8 cellular contexts compared by ENCODE assay signal in genomic region chr14:37594238-37594915, GRCh38. TPM values are rescaled to one million over a fixed set of nuclear protein-coding genes. Genes with fewer than 3 reads are reported as not detected.
DNase-seq lines count a peak whose midpoint lies in the region; ATAC-seq and TF ChIP-seq lines count a peak whose summit lies in the region.

No MANE protein-coding gene starts in this region.

- H3K9me3 Mint-ChIP-seq in stimulated activated memory B cell treated with anti-CD40 and anti-IgM and Interleukin-4, amounts not matched to agents 10 μg/mL and 1 μg/mL and 100 μg/mL, for 72 hours: no peaks in the 10 kb centered on the region

- TF ChIP-seq POLR2A in HCT116 (IDR thresholded peaks at IDR 0.05; ENCODE audit: borderline replicate concordance, extremely low read depth, insufficient read depth, insufficient read length): no peak

- no peaks in the 10 kb centered on the region for H3K79me2 ChIP-seq in HCT116 (ENCODE audit: insufficient read depth, low read length)

- no peak overlapping the region for H2AFZ ChIP-seq in HCT116 (ENCODE audit: low read depth, low read length, poor library complexity, severe bottlenecking)

- RAD21 ChIA-PET in HCT116 (lab: Charles Lee; ENCODE audit: low non-redundant PET in 1 of 2, low total read pairs in 2 of 2, uncharacterized antibody in 2 of 2, unreplicated experiment in 2 of 2): interaction anchor here (0.7 kb wide), 2 partner anchors 191 to 933 kb away, joined by 3 read pairs; partner anchors contain the start of gene PAX9 (in 1 of the 2)

- CTCF ChIA-PET in HCT116 (lab: Charles Lee): interaction anchor here (0.7 to 1.3 kb wide), 6 partner anchors 116 to 364 kb away, joined by 3 to 4 read pairs (median 3); no protein-coding TSS in a partner anchor

- ATAC-seq in HCT116: peak; percentile 61
- peak; percentile 31 for ATAC-seq in omental fat pad (ENCODE audit: low FRiP score)
- ATAC-seq in stimulated activated memory B cell treated with anti-CD40 and anti-IgM and Interleukin-4, amounts not matched to agents 10 μg/mL and 1 μg/mL and 100 μg/mL, for 72 hours: no peak
- ATAC-seq in HG03520 (IDR thresholded peaks at IDR 0.05; ENCODE audit: unreplicated experiment): no peak

- H3K4me2 ChIP-seq in HCT116 (ENCODE audit: low read length): peak overlapping the region; percentile 97

- H3K36me3 ChIP-seq in HCT116 (ENCODE audit: control insufficient read depth in 1 of 2, insufficient read depth in 2 of 2, low read length in 2 of 2) (no peaks in the 10 kb centered on the region), WERI-Rb-1 (no peaks in the 10 kb centered on the region; the same call in 1 of the 2 replicates)

- H3K27ac ChIP-seq in HCT116 (ENCODE audit: low read depth, low read length) (peak overlapping the region; percentile 42; the same call in 1 of the 2 replicates), WERI-Rb-1 (no peak overlapping the region; the same call in 1 of the 2 replicates)

- H3K27ac Mint-ChIP-seq in stimulated activated memory B cell treated with anti-CD40 and anti-IgM and Interleukin-4, amounts not matched to agents 10 μg/mL and 1 μg/mL and 100 μg/mL, for 72 hours: no peak overlapping the region

- H3K4me3 ChIP-seq in HCT116 (replicated peaks in 1 of 2; ENCODE audit: low read depth in 1 of 2, low read length in 2 of 2) (peak overlapping the region; percentile 61 to 67), WERI-Rb-1 (ENCODE audit: low read depth, low read length) (peak overlapping the region; percentile 43), fibroblast of pulmonary artery (replicated peaks; ENCODE audit: low read depth, low read length) (peak overlapping the region; percentile 57)

- TF ChIP-seq CTCF in HCT116 (IDR thresholded peaks at IDR 0.05 in 2 of 3, conservative IDR thresholded peaks at IDR 0.05 in 1 of 3; ENCODE audit: borderline replicate concordance in 1 of 3, insufficient read depth in 1 of 3, low read depth in 2 of 3, low read length in 2 of 3) (peak; percentile 56 to 91 (median 80)), WERI-Rb-1 (IDR thresholded peaks at IDR 0.05; ENCODE audit: low read depth, low read length) (peak; percentile 72), fibroblast of pulmonary artery (IDR thresholded peaks at IDR 0.05; ENCODE audit: low read length, missing control alignments) (peak; percentile 91), omental fat pad (IDR thresholded peaks at IDR 0.05) (no peak)

- peaks cover 5 to 14% of the 10 kb centered on the region in 2 experiments; a peak in 3 of 4 replicates for H3K4me1 ChIP-seq in HCT116 (ENCODE audit: control insufficient read depth in 1 of 2, insufficient read depth in 2 of 2, low read length in 2 of 2)

- no peak overlapping the region for H3K4me3 Mint-ChIP-seq in stimulated activated memory B cell treated with anti-CD40 and anti-IgM and Interleukin-4, amounts not matched to agents 10 μg/mL and 1 μg/mL and 100 μg/mL, for 72 hours

- H4K20me1 ChIP-seq in HCT116 (ENCODE audit: insufficient read depth): no peaks in the 10 kb centered on the region

- intact Hi-C loops in HCT116 (cut with micrococcal nuclease): loop anchor here (1.0 kb wide), 1 partner anchor 348 kb away; no protein-coding TSS in a partner anchor

- peak overlapping the region; percentile 49 for H3K9ac ChIP-seq in HCT116 (ENCODE audit: low read length)

- DNase-seq in CD1c-positive myeloid dendritic cell (ENCODE audit: extremely low spot score): peak; percentile 69
- peak; percentile 76 for DNase-seq in HCT116 (ENCODE audit: low read depth, low spot score)
- DNase-seq in NCI-H2227 (lab: John Stamatoyannopoulos, UW; ENCODE audit: unreplicated experiment): peak; percentile 88
- DNase-seq in WERI-Rb-1: peak; percentile 68
- DNase-seq in fibroblast of pulmonary artery (ENCODE audit: low read depth): peak; percentile 87
- DNase-seq in omental fat pad (ENCODE audit: low spot score): no peak

- H3K36me3 Mint-ChIP-seq in stimulated activated memory B cell treated with anti-CD40 and anti-IgM and Interleukin-4, amounts not matched to agents 10 μg/mL and 1 μg/mL and 100 μg/mL, for 72 hours: no peaks in the 10 kb centered on the region

- H3K9me2 ChIP-seq in HCT116 (ENCODE audit: insufficient read depth): no peaks in the 10 kb centered on the region

- H3K27me3 Mint-ChIP-seq in stimulated activated memory B cell treated with anti-CD40 and anti-IgM and Interleukin-4, amounts not matched to agents 10 μg/mL and 1 μg/mL and 100 μg/mL, for 72 hours: peaks cover 83% of the 10 kb centered on the region

- no TSS peak for BruUV-seq in HCT116 (replicated peaks; lab: Mats Ljungman, UMichigan)

- peaks cover 9% of the 10 kb centered on the region for H3K4me1 Mint-ChIP-seq in stimulated activated memory B cell treated with anti-CD40 and anti-IgM and Interleukin-4, amounts not matched to agents 10 μg/mL and 1 μg/mL and 100 μg/mL, for 72 hours

- POLR2A ChIA-PET in HCT116 (lab: Charles Lee): no interaction called here

- TF ChIP-seq RAD21 in HCT116 (IDR thresholded peaks at IDR 0.05; ENCODE audit: low read depth): peak; percentile 65

- no peaks in the 10 kb centered on the region for H3K9me3 ChIP-seq in HCT116 (ENCODE audit: control insufficient read depth in 1 of 2, insufficient read depth in 1 of 2, low read depth in 1 of 2, low read length in 2 of 2)
- peaks cover 6% of the 10 kb centered on the region for H3K9me3 ChIP-seq in WERI-Rb-1 (ENCODE audit: severe bottlenecking)

- H3K27me3 ChIP-seq in HCT116 (ENCODE audit: insufficient read depth, low read length) (no peaks in the 10 kb centered on the region), WERI-Rb-1 (ENCODE audit: insufficient read depth, low read depth, severe bottlenecking) (peaks cover 89% of the 10 kb centered on the region)

TF ChIP-seq in HCT116, 20 proteins besides CTCF, POLR2A, EP300 and RAD21:
- TF ChIP-seq ZFX (IDR thresholded peaks at IDR 0.05) (peak; percentile 50; the same call in 1 of the 2 replicates), CEBPB (IDR thresholded peaks at IDR 0.05; ENCODE audit: low read depth) (no peak), CBX3 (IDR thresholded peaks at IDR 0.05; ENCODE audit: low read depth) (peak; percentile 16; the same call in 1 of the 2 replicates)

RNA-seq across cellular contexts. Expression of gene FOXA1, which starts 0.7 kb away (rescaled TPM):
- total RNA-seq in HCT116 (2021; ENCODE audit: unreplicated experiment) (1.3 TPM), omental fat pad (not detected)
- polyA plus RNA-seq in HCT116 (2012): 0.48 and 0.59 TPM in 2 replicates

RNA-seq across cellular contexts. Expression of gene TTC6, which starts 1.1 kb away (rescaled TPM):
- total RNA-seq in HCT116 (2021; ENCODE audit: unreplicated experiment): 0.10 TPM
- not detected in 2 replicates for polyA plus RNA-seq in HCT116 (2012)
- not detected for total RNA-seq in omental fat pad

Comparison
In these comparisons a context has a peak if more than half of its experiments do, and no peak if none do; other contexts are left out.
1. ATAC-seq: peak in HCT116 (single experiment) and omental fat pad (single experiment); none in stimulated activated memory B cell treated with anti-CD40 and anti-IgM and Interleukin-4, amounts not matched to agents 10 μg/mL and 1 μg/mL and 100 μg/mL, for 72 hours (single experiment) and HG03520 (single experiment).
2. CTCF ChIP-seq: peak in HCT116 (3 of 3), WERI-Rb-1 (single experiment) and fibroblast of pulmonary artery (single experiment); none in omental fat pad (0 of 3).
3. Peak in every context shown above with its lines, with median percentiles within 50 percentile points of each other: H3K4me3 ChIP-seq.